ENCODE assay signal across 10 cellular contexts in genomic region chr5:136350339-136350738, GRCh38. TPM values are rescaled to one million over a fixed set of nuclear protein-coding genes. Genes with fewer than 3 reads are reported as not detected.
"Had no signal": no experiment of that assay in that cellular context is flagged by ENCODE, and none has a peak within 500 bp of the region (broad histone marks: within the 10 kb centered on the region; RNA-seq: fewer than 3 reads in every experiment).

No MANE protein-coding gene starts in this region.

- H3K4me1 Mint-ChIP-seq: GM23338, IgD-negative memory B cell had no signal

- H3K27ac Mint-ChIP-seq: GM23338, H9, IgD-negative memory B cell had no signal

- H3K4me3 Mint-ChIP-seq: GM23338, H9, IgD-negative memory B cell had no signal

- H3K4me3 ChIP-seq: GM23338 had no signal

- H3K9me3 Mint-ChIP-seq: GM23338, H9, IgD-negative memory B cell had no signal

- H3K27ac ChIP-seq: HL-60 had no signal

- H3K36me3 Mint-ChIP-seq: IgD-negative memory B cell had no signal

- H3K4me2 ChIP-seq: GM23338 had no signal

- ATAC-seq: GM23338, HepG2 had no signal

- H3K27me3 Mint-ChIP-seq: IgD-negative memory B cell had no signal

- FAIRE-seq: H1, H54, HepG2 had no signal

- DNase-seq: H9, HCEC 1CT, KBM-7 had no signal

- H2AFZ ChIP-seq: GM23338 had no signal

RNA-seq across cellular contexts. Expression of gene TRPC7, which starts 15.0 kb away (rescaled TPM):
- total RNA-seq: H1, H9, HepG2, HT1080 had no signal
- polyA plus RNA-seq: GM23338, HepG2, IgD-negative memory B cell had no signal
